ENCODE assay signal across 9 cellular contexts in genomic region chr12:7638764-7639570, GRCh38. TPM values are rescaled to one million over a fixed set of nuclear protein-coding genes. Genes with fewer than 3 reads are reported as not detected.
DNase-seq lines count a peak whose midpoint lies in the region; ATAC-seq, FAIRE-seq and TF ChIP-seq lines count a peak whose summit lies in the region.
"Had no signal": no experiment of that assay in that cellular context is flagged by ENCODE, and none has a peak within 500 bp of the region (broad histone marks: within the 10 kb centered on the region; RNA-seq: fewer than 3 reads in every experiment).

No MANE protein-coding gene starts in this region.

- peak; percentile 64 for FAIRE-seq in frontal cortex (lab: Jason Lieb, UNC)

- 37% methylated on average over 18 of the region's 18 CpGs for WGBS in suprapubic skin

- peak overlapping the region; percentile 41 for H3K4me3 ChIP-seq in suprapubic skin

- H3K4me1 ChIP-seq in suprapubic skin = peaks cover 9% of the 10 kb centered on the region

- DNase-seq in COLO829 (ENCODE audit: low spot score) (peak; percentile 76), LoVo (ENCODE audit: low spot score) (peak; percentile 88), SIG-M5 (lab: John Stamatoyannopoulos, UW) (peak; percentile 13), frontal cortex (ENCODE audit: low spot score in 2 of 2) (peak; percentile 74 to 76), nucleus accumbens (lab: John Stamatoyannopoulos, UW) (peak in 52 of 56 donors; percentile 5 to 90 (median 50)), suprapubic skin (ENCODE audit: low spot score in 2 of 2) (peak; percentile 76 to 88)
- peak; percentile 84 for DNase-seq in activated effector memory CD4-positive, alpha-beta T cell treated with anti-CD3 and anti-CD28 coated beads, Interleukin-2, amount 50 U/mL, for 16 hours

- no peaks in the 10 kb centered on the region for H3K9me3 ChIP-seq in suprapubic skin

- H3K36me3 ChIP-seq in suprapubic skin = no peaks in the 10 kb centered on the region

- TF ChIP-seq POLR2A in suprapubic skin (IDR thresholded peaks at IDR 0.05) = no peak

- peak; percentile 82 for ATAC-seq in GM21526 (IDR thresholded peaks at IDR 0.05; ENCODE audit: low FRiP score, unreplicated experiment)

- no peak for TF ChIP-seq EP300 in suprapubic skin (IDR thresholded peaks at IDR 0.05)

- H3K27ac ChIP-seq in suprapubic skin = no peak overlapping the region

- peak; percentile 61 to 86 for TF ChIP-seq CTCF in suprapubic skin (IDR thresholded peaks at IDR 0.05)

- H3K27me3 ChIP-seq in suprapubic skin = peaks cover 3% of the 10 kb centered on the region

RNA-seq across cellular contexts. Expression of gene APOBEC1, which starts 26.7 kb away (rescaled TPM):
- total RNA-seq in frontal cortex = not detected
- not detected for total RNA-seq in suprapubic skin
- total RNA-seq: mononuclear cell had no signal

RNA-seq across cellular contexts. Expression of gene GDF3, which starts 56.6 kb away (rescaled TPM):
- total RNA-seq in frontal cortex = not detected
- not detected for total RNA-seq in suprapubic skin
- total RNA-seq: mononuclear cell had no signal

Comparison
In these comparisons a context has a peak if more than half of its experiments do, and no peak if none do; other contexts are left out.
1. DNase-seq: peak in every context shown above with its lines; median percentile 88 in LoVo; 84 in activated effector memory CD4-positive, alpha-beta T cell treated with anti-CD3 and anti-CD28 coated beads, Interleukin-2, amount 50 U/mL, for 16 hours; 82 in suprapubic skin; 76 in COLO829; 75 in frontal cortex; 50 in nucleus accumbens; 13 in SIG-M5.